In the genomic region with DNA sequence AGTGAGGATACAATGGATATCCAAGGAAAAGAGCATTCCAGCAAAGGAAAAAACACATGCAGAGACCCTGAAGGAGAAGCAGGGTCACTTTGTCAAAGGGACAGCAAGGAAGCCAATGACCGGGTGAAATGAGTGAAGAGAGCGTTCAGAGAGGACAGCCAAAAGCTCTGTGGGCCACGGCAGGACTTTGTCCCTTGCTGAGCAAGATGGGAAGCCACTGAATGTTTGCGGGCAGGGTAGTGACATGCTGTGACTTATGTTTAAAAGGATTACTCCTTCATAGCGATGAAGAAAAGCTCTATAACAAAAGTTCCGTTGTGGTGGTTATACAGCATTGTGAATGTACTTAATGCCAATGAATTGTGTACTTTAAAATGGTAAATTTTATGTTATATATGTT, we compare ENCODE assay signal across 34 cellular contexts. TPM values are rescaled to one million over a fixed set of nuclear protein-coding genes. Genes with fewer than 3 reads are reported as not detected.
"Had no signal": no experiment of that assay in that cellular context is flagged by ENCODE, and none has a peak within 500 bp of the region (broad histone marks: within the 10 kb centered on the region; RNA-seq: fewer than 3 reads in every experiment).

No MANE protein-coding gene starts in this region.

- H3K36me3 ChIP-seq: colonic mucosa had no signal

- H3K4me3 ChIP-seq: colonic mucosa, esophagus squamous epithelium, gastrocnemius medialis, heart right ventricle, left ventricle myocardium inferior, lower lobe of right lung, mucosa of descending colon had no signal

- H3K9me3 ChIP-seq: colonic mucosa, esophagus squamous epithelium, gastrocnemius medialis, heart right ventricle, left ventricle myocardium inferior, lower lobe of right lung, mucosa of descending colon had no signal

- ATAC-seq: effector memory CD8-positive, alpha-beta T cell; esophagus mucosa; gastrocnemius medialis; heart right ventricle; left cardiac atrium; lower lobe of right lung; mucosa of descending colon had no signal

- H3K4me1 Mint-ChIP-seq: mesothelial cell of epicardium, naive B cell had no signal

- H3K36me3 Mint-ChIP-seq: mesothelial cell of epicardium, naive B cell had no signal

- H3K9me3 Mint-ChIP-seq: dendritic cell treated with granulocyte-macrophage colony-stimulating factor and Interleukin-4, amounts not matched to agents 40 ng/mL and 50 ng/mL, for 4 days; effector memory CD8-positive, alpha-beta T cell; endodermal cell; mesothelial cell of epicardium; naive B cell had no signal

- H3K27me3 ChIP-seq: colonic mucosa, gastrocnemius medialis, heart right ventricle had no signal

- H3K27ac Mint-ChIP-seq: dendritic cell treated with granulocyte-macrophage colony-stimulating factor and Interleukin-4, amounts not matched to agents 40 ng/mL and 50 ng/mL, for 4 days; effector memory CD8-positive, alpha-beta T cell; endodermal cell; mesothelial cell of epicardium had no signal

- H3K4me1 ChIP-seq: colonic mucosa, esophagus squamous epithelium, gastrocnemius medialis, left ventricle myocardium inferior, lower lobe of right lung had no signal

- FAIRE-seq: endometrium, islet of Langerhans, keratinocyte had no signal

- H3K27me3 Mint-ChIP-seq: effector memory CD8-positive, alpha-beta T cell had no signal

- DNase-seq: colonic mucosa; cortex of kidney; effector CD8-positive, alpha-beta T cell; effector memory CD8-positive, alpha-beta T cell; endodermal cell; erythroblast; esophagus squamous epithelium; foreskin fibroblast; foreskin melanocyte; gastrocnemius medialis; glutamatergic neuron; head of caudate nucleus; heart right ventricle; hippocampal formation; left cardiac atrium; left ventricle myocardium inferior; lower lobe of right lung; mesenchymal stem cell; mucosa of descending colon; naive B cell had no signal

- H3K27ac ChIP-seq: colonic mucosa, epithelial cell of prostate, esophagus squamous epithelium, gastrocnemius medialis, heart right ventricle, left ventricle myocardium inferior, lower lobe of right lung had no signal

- H3K4me3 Mint-ChIP-seq: dendritic cell treated with granulocyte-macrophage colony-stimulating factor and Interleukin-4, amounts not matched to agents 40 ng/mL and 50 ng/mL, for 4 days; effector memory CD8-positive, alpha-beta T cell; endodermal cell; mesothelial cell of epicardium; naive B cell had no signal

RNA-seq across cellular contexts. Expression of a gene that starts 16.5 kb away (rescaled TPM):
- total RNA-seq: colonic mucosa, dermis microvascular lymphatic vessel endothelial cell, esophagus mucosa, esophagus squamous epithelium, gastrocnemius medialis, glomerular endothelial cell, heart right ventricle, kidney epithelial cell, left cardiac atrium, left ventricle myocardium inferior, lower leg skin, lower lobe of right lung, lung microvascular endothelial cell, mesenteric fat pad, mesothelial cell of epicardium, mucosa of descending colon, myocyte had no signal
- polyA plus RNA-seq: heart right ventricle, keratinocyte had no signal
